Comparison of ENCODE assay signal across 1 cellular context in genomic region chr5:177457239-177458121, GRCh38.
TF ChIP-seq lines count a peak whose summit lies in the region.

No MANE protein-coding gene starts in this region.

TF ChIP-seq in endothelial cell of umbilical vein, 7 proteins besides CTCF, POLR2A, EP300 and RAD21:
- TF ChIP-seq MYC (IDR thresholded peaks at IDR 0.05; ENCODE audit: low read depth, low read length) = no peak
- no peak for TF ChIP-seq GATA2 (IDR thresholded peaks at IDR 0.05; ENCODE audit: insufficient read depth, insufficient read length, low read depth, low read length)
- TF ChIP-seq MAX (IDR thresholded peaks at IDR 0.05; ENCODE audit: insufficient read depth, insufficient read length) = no peak
- TF ChIP-seq JUN (IDR thresholded peaks at IDR 0.05; ENCODE audit: borderline replicate concordance, insufficient read depth, insufficient read length, low read depth) = no peak
- no peak for TF ChIP-seq POLR2AphosphoS5 (IDR thresholded peaks at IDR 0.05; ENCODE audit: insufficient read depth, low read depth, low read length)
- TF ChIP-seq EZH2 (IDR thresholded peaks at IDR 0.05; ENCODE audit: borderline replicate concordance, low read depth, low read length, severe bottlenecking) = no peak
- no peak for TF ChIP-seq FOS (IDR thresholded peaks at IDR 0.05; ENCODE audit: borderline replicate concordance, insufficient read depth, low read length)
